ENCODE assay signal across 8 cellular contexts in genomic region chr1:167401260-167401873, GRCh38.
DNase-seq lines count a peak whose midpoint lies in the region; ATAC-seq and TF ChIP-seq lines count a peak whose summit lies in the region.

No MANE protein-coding gene starts in this region.

- H3K27ac Mint-ChIP-seq in activated CD8-positive, alpha-beta T cell treated with anti-CD3 and anti-CD28 coated beads, Interleukin-2, amount 10 ng/mL, durations not matched to agents 7 days and 5 days: no peak overlapping the region
- peak overlapping the region; percentile 38 for H3K27ac Mint-ChIP-seq in type B pancreatic cell

- whole genome bisulfite sequencing in esophagus muscularis mucosa: 70% methylated on average over 8 of the region's 8 CpGs

- no peaks in the 10 kb centered on the region for H3K9me3 Mint-ChIP-seq in activated CD8-positive, alpha-beta T cell treated with anti-CD3 and anti-CD28 coated beads, Interleukin-2, amount 10 ng/mL, durations not matched to agents 7 days and 5 days (ENCODE audit: insufficient read depth)
- no peaks in the 10 kb centered on the region for H3K9me3 Mint-ChIP-seq in type B pancreatic cell

- H3K4me1 ChIP-seq in DND-41 (ENCODE audit: insufficient read depth, low read length) (no peaks in the 10 kb centered on the region), esophagus muscularis mucosa (peaks cover 0 to 10% (median 3%) of the 10 kb centered on the region in 4 donors)

- no peak overlapping the region for H3K4me3 Mint-ChIP-seq in activated CD8-positive, alpha-beta T cell treated with anti-CD3 and anti-CD28 coated beads, Interleukin-2, amount 10 ng/mL, durations not matched to agents 7 days and 5 days
- H3K4me3 Mint-ChIP-seq in type B pancreatic cell: no peak overlapping the region

- no peaks in the 10 kb centered on the region for H3K27me3 Mint-ChIP-seq in activated CD8-positive, alpha-beta T cell treated with anti-CD3 and anti-CD28 coated beads, Interleukin-2, amount 10 ng/mL, durations not matched to agents 7 days and 5 days (ENCODE audit: low read depth)
- H3K27me3 Mint-ChIP-seq in type B pancreatic cell: no peaks in the 10 kb centered on the region

- H3K4me3 ChIP-seq in DND-41 (ENCODE audit: low read depth in 1 of 2, low read length in 2 of 2): no peak overlapping the region
- H3K4me3 ChIP-seq in esophagus muscularis mucosa: no peak overlapping the region

- no peak for TF ChIP-seq POLR2A in esophagus muscularis mucosa (IDR thresholded peaks at IDR 0.05; ENCODE audit: low read depth)

- H3K27ac ChIP-seq in DND-41 (ENCODE audit: low read length): no peak overlapping the region
- H3K27ac ChIP-seq in esophagus muscularis mucosa (replicated peaks in 1 of 4): no peak overlapping the region

- H2AFZ ChIP-seq in DND-41 (ENCODE audit: low read depth, low read length): no peak overlapping the region

- H3K9me3 ChIP-seq in DND-41 (ENCODE audit: insufficient read depth, low read length, severe bottlenecking) (no peaks in the 10 kb centered on the region), esophagus muscularis mucosa (no peaks in the 10 kb centered on the region)

- no peaks in the 10 kb centered on the region for H4K20me1 ChIP-seq in DND-41 (ENCODE audit: insufficient read depth, low read length)

- ATAC-seq in DND-41 (ENCODE audit: insufficient read depth, low read depth) (peak; percentile 87), HG02610 (IDR thresholded peaks at IDR 0.05; ENCODE audit: unreplicated experiment) (peak; percentile 72)
- peak; percentile 91 for ATAC-seq in activated CD8-positive, alpha-beta T cell treated with anti-CD3 and anti-CD28 coated beads, Interleukin-2, amount 10 ng/mL, durations not matched to agents 7 days and 5 days

- H3K4me1 Mint-ChIP-seq in activated CD8-positive, alpha-beta T cell treated with anti-CD3 and anti-CD28 coated beads, Interleukin-2, amount 10 ng/mL, durations not matched to agents 7 days and 5 days (ENCODE audit: low read depth): peaks cover 8% of the 10 kb centered on the region
- no peaks in the 10 kb centered on the region for H3K4me1 Mint-ChIP-seq in type B pancreatic cell (ENCODE audit: unreplicated experiment)

- H3K79me2 ChIP-seq in DND-41 (ENCODE audit: insufficient read depth, low read length): no peaks in the 10 kb centered on the region

- intact Hi-C loops in esophagus muscularis mucosa (cut with DNase I): loop anchor here (5.0 kb wide), 1 partner anchor 131 kb away; no protein-coding TSS in a partner anchor

- H3K27me3 ChIP-seq in DND-41 (ENCODE audit: insufficient read depth, low read length, poor library complexity) (no peaks in the 10 kb centered on the region), esophagus muscularis mucosa (no peaks in the 10 kb centered on the region)

- peaks cover 34% of the 10 kb centered on the region for H3K36me3 Mint-ChIP-seq in activated CD8-positive, alpha-beta T cell treated with anti-CD3 and anti-CD28 coated beads, Interleukin-2, amount 10 ng/mL, durations not matched to agents 7 days and 5 days (ENCODE audit: low read depth)
- H3K36me3 Mint-ChIP-seq in type B pancreatic cell: peaks cover 15% of the 10 kb centered on the region

- DNase-seq in DND-41 (peak; percentile 62), NCI-H526 treated with DMSO at 0.1 percent for 48 hours (lab: John Stamatoyannopoulos, UW) (peak; percentile 59), esophagus muscularis mucosa (ENCODE audit: extremely low spot score) (no peak), occipital lobe (lab: John Stamatoyannopoulos, UW) (peak; percentile 4), type B pancreatic cell (ENCODE audit: extremely low spot score, unreplicated experiment) (no peak), middle frontal gyrus (ENCODE audit: extremely low spot score, low spot score) (no peak)
- peak; percentile 73 for DNase-seq in activated CD8-positive, alpha-beta T cell treated with anti-CD3 and anti-CD28 coated beads, Interleukin-2, amount 10 ng/mL, durations not matched to agents 7 days and 5 days

- CTCF ChIA-PET in activated CD8-positive, alpha-beta T cell treated with anti-CD3 and anti-CD28 coated beads, Interleukin-2, amount 10 ng/mL, durations not matched to agents 7 days and 5 days (lab: Charles Lee): interaction anchor here (0.6 to 3.1 kb wide), 33 partner anchors 8 to 236 kb away, joined by 3 to 20 read pairs (median 4); partner anchors contain the start of genes CD247 and CREG1

- POLR2A ChIA-PET in activated CD8-positive, alpha-beta T cell treated with anti-CD3 and anti-CD28 coated beads, Interleukin-2, amount 10 ng/mL, durations not matched to agents 7 days and 5 days (lab: Charles Lee): no interaction called here

- peaks cover 60% of the 10 kb centered on the region for H3K36me3 ChIP-seq in DND-41 (ENCODE audit: insufficient read depth, low read length)
- peaks cover 21 to 66% (median 42%) of the 10 kb centered on the region in 4 donors for H3K36me3 ChIP-seq in esophagus muscularis mucosa

- TF ChIP-seq CTCF in DND-41 (IDR thresholded peaks at IDR 0.05; ENCODE audit: borderline replicate concordance, extremely low read depth, low read length, poor library complexity, severe bottlenecking) (peak; percentile 71), esophagus muscularis mucosa (IDR thresholded peaks at IDR 0.05) (peak; percentile 37 to 43 (median 39)), type B pancreatic cell (conservative IDR thresholded peaks at IDR 0.05) (peak; percentile 81)

- H3K4me2 ChIP-seq in DND-41 (ENCODE audit: insufficient read depth, low read length): no peak overlapping the region

- H3K9ac ChIP-seq in DND-41 (ENCODE audit: low read depth, low read length): no peak overlapping the region

- no peak for TF ChIP-seq EP300 in esophagus muscularis mucosa (IDR thresholded peaks at IDR 0.05)

Comparison
In these comparisons a context has a peak if more than half of its experiments do, and no peak if none do; other contexts are left out.
1. DNase-seq: peak in DND-41 (single experiment), NCI-H526 treated with DMSO at 0.1 percent for 48 hours (single experiment), activated CD8-positive, alpha-beta T cell treated with anti-CD3 and anti-CD28 coated beads, Interleukin-2, amount 10 ng/mL, durations not matched to agents 7 days and 5 days (single experiment) and occipital lobe (single experiment); none in esophagus muscularis mucosa (single experiment), type B pancreatic cell (single experiment) and middle frontal gyrus (single experiment).
2. Peak in every context shown above with its lines, with median percentiles within 50 percentile points of each other: ATAC-seq and CTCF ChIP-seq.